Comparison of ENCODE assay signal across 10 cellular contexts in the genomic region with DNA sequence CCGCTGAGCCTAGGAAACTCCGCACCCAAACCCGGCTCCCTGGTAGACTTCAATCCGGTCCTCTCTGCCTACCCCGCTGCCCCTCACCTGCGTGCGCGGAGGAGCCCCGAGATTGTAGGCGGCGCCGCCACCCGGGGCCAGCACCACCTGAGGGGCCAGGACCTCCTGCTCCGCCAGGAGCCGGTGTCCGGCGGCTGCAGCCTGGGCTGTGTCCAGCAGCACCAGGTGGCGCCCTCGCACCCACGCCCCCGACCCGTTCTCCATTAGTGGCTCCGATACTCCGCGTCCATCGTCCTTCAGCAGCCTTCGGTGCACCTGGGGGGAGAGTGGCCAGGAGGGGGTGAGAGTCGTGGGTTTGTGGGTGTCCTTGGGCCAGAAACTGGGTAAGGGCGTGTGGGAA. TPM values are rescaled to one million over a fixed set of nuclear protein-coding genes. Genes with fewer than 3 reads are reported as not detected.
DNase-seq lines count a peak whose midpoint lies in the region; ATAC-seq and TF ChIP-seq lines count a peak whose summit lies in the region.
"Had no signal": no experiment of that assay in that cellular context is flagged by ENCODE, and none has a peak within 500 bp of the region (broad histone marks: within the 10 kb centered on the region; RNA-seq: fewer than 3 reads in every experiment).

No MANE protein-coding gene starts in this region.

- intact Hi-C loops in PC-3 (cut with micrococcal nuclease), result no loop called here

- no peak overlapping the region for H2BK5ac ChIP-seq in neuronal stem cell (ENCODE audit: low read length)

- no peaks in the 10 kb centered on the region for H3K79me1 ChIP-seq in neuronal stem cell (ENCODE audit: low read depth, low read length)

- H3K9me3 ChIP-seq in PC-3 (ENCODE audit: low read length) (no peaks in the 10 kb centered on the region), neuronal stem cell (replicated peaks in 1 of 2; ENCODE audit: control insufficient read depth in 2 of 2, insufficient read depth in 1 of 2, low read depth in 1 of 2, low read length in 2 of 2) (no peaks in the 10 kb centered on the region)
- H3K9me3 ChIP-seq: BE2C had no signal

- H3K36me3 ChIP-seq in PC-3 (ENCODE audit: low read depth, low read length) (0 out of 2 replicates have a peak, but pooled peaks cover 3% of the 10 kb centered on the region), neuronal stem cell (replicated peaks in 1 of 2; ENCODE audit: control insufficient read depth in 2 of 2, insufficient read depth in 2 of 2, low read length in 2 of 2) (peaks cover 3 to 7% of the 10 kb centered on the region in 2 donors)
- H3K36me3 ChIP-seq: BE2C had no signal

- no peak overlapping the region for H3K18ac ChIP-seq in neuronal stem cell (ENCODE audit: low read length)

- POLR2A ChIA-PET in PC-3 (lab: Charles Lee; ENCODE audit: unreplicated experiment), result no interaction called here

- H3K27me3 ChIP-seq in PC-3 (ENCODE audit: low read length), result no peaks in the 10 kb centered on the region
- H3K27me3 ChIP-seq in neuronal stem cell (ENCODE audit: control insufficient read depth in 3 of 3, insufficient read depth in 3 of 3, low read depth in 1 of 3, low read length in 3 of 3), result no peaks in the 10 kb centered on the region
- H3K27me3 ChIP-seq: BE2C had no signal

- H2BK120ac ChIP-seq in neuronal stem cell (ENCODE audit: low read depth, low read length), result no peak overlapping the region

- no peak overlapping the region for H2BK15ac ChIP-seq in neuronal stem cell (ENCODE audit: low read length)

- H2AK5ac ChIP-seq in neuronal stem cell (ENCODE audit: low read depth, low read length), result peak overlapping the region; percentile 25

- H3K4me1 ChIP-seq in PC-3 (ENCODE audit: insufficient read depth, low read length) (no peaks in the 10 kb centered on the region), neuronal stem cell (ENCODE audit: control insufficient read depth in 2 of 2, insufficient read depth in 1 of 2, low read depth in 1 of 2, low read length in 2 of 2) (no peaks in the 10 kb centered on the region)
- H3K4me1 ChIP-seq: BE2C had no signal

- H3K23ac ChIP-seq in neuronal stem cell (ENCODE audit: low read depth, low read length, poor library complexity), result no peak overlapping the region

- H3K4ac ChIP-seq in neuronal stem cell (ENCODE audit: low read length), result no peak overlapping the region

- BruUV-seq in PC-3 (replicated peaks; lab: Mats Ljungman, UMichigan), result no TSS peak

- no peak overlapping the region for H3K27ac ChIP-seq in PC-3 (ENCODE audit: low read length)
- H3K27ac ChIP-seq in neuronal stem cell (replicated peaks; ENCODE audit: low read length), result no peak overlapping the region

- CTCF ChIA-PET in PC-3 (lab: Charles Lee), result no interaction called here

- H4K8ac ChIP-seq in neuronal stem cell (ENCODE audit: low read depth, low read length), result no peak overlapping the region

- WGBS in neuronal stem cell (ENCODE audit: extremely low coverage in 2 of 2, insufficient read length in 2 of 2, insufficient replicate concordance in 1 of 2), 2 donors, result no CpG with 5 or more reads among the region's 29 CpGs

- H3K14ac ChIP-seq in neuronal stem cell (ENCODE audit: low read length), result no peak overlapping the region

- H3K79me2 ChIP-seq in PC-3 (ENCODE audit: low read length), result no peaks in the 10 kb centered on the region

- H3K9me2 ChIP-seq in PC-3 (replicated peaks; ENCODE audit: low read length), result no peaks in the 10 kb centered on the region

- H2BK12ac ChIP-seq in neuronal stem cell (ENCODE audit: low read length), result no peak overlapping the region

- H4K91ac ChIP-seq in neuronal stem cell (ENCODE audit: low read depth, low read length, poor library complexity), result no peak overlapping the region

- H4K20me1 ChIP-seq in PC-3 (ENCODE audit: low read length), result no peaks in the 10 kb centered on the region

- H3K9ac ChIP-seq in PC-3 (ENCODE audit: low read length) (no peak overlapping the region), neuronal stem cell (ENCODE audit: low read depth, low read length, poor library complexity) (no peak overlapping the region)

- H3K4me3 ChIP-seq in PC-3 (ENCODE audit: low read length) (no peak overlapping the region), fibroblast of the aortic adventitia (ENCODE audit: low read depth, low read length) (peak overlapping the region; percentile 9), neuronal stem cell (ENCODE audit: low read length in 2 of 2) (peak overlapping the region in 1 of 2 donors; percentile 40)

- TF ChIP-seq CTCF in PC-3 (conservative IDR thresholded peaks at IDR 0.05; ENCODE audit: low read depth, low read length) (peak; percentile 28; the same call in 1 of the 2 replicates), fibroblast of the aortic adventitia (IDR thresholded peaks at IDR 0.05; ENCODE audit: insufficient read depth, low read length) (no peak)

- H2AFZ ChIP-seq in PC-3 (ENCODE audit: low read length) (no peak overlapping the region), neuronal stem cell (ENCODE audit: low read length) (no peak overlapping the region)

- no peak for ATAC-seq in PC-3
- no peak for ATAC-seq in GM19452 (IDR thresholded peaks at IDR 0.05; ENCODE audit: unreplicated experiment)

- H3K4me2 ChIP-seq in PC-3 (ENCODE audit: low read length), result no peak overlapping the region
- H3K4me2 ChIP-seq in neuronal stem cell (ENCODE audit: insufficient read depth, low read length, poor library complexity, severe bottlenecking), result no peak overlapping the region

- DNase-seq in AG08396 (ENCODE audit: low spot score) (peak; percentile 25), PC-3 (no peak), fibroblast of the aortic adventitia (ENCODE audit: low read depth) (no peak), neuronal stem cell (ENCODE audit: low spot score) (no peak), DMS 273 (lab: John Stamatoyannopoulos, UW; ENCODE audit: unreplicated experiment) (no peak), HUDEP-2 (lab: John Stamatoyannopoulos, UW; ENCODE audit: unreplicated experiment in 76 of 76) (no peak)
- DNase-seq in activated CD8-positive, alpha-beta memory T cell treated with anti-CD3 and anti-CD28 coated beads, Interleukin-2, amount 50 U/mL, for 48 hours, result no peak
- DNase-seq: islet precursor cell had no signal

- H3F3A ChIP-seq in PC-3 (ENCODE audit: low read length, unreplicated experiment), result no peaks in the 10 kb centered on the region

RNA-seq across cellular contexts. Expression of gene MAN2B1, which starts 18.5 kb away (rescaled TPM):
- total RNA-seq in PC-3 (2014; rRNA removed) (62.9 and 67.5 TPM in 2 replicates), fibroblast of the aortic adventitia (ENCODE audit: low replicate concordance) (16.8 and 38.2 TPM in 2 replicates)
- polyA plus RNA-seq in neuronal stem cell (2013, experiment 1 of 2), result 48.1 TPM
- polyA plus RNA-seq in neuronal stem cell (2013, experiment 2 of 2), result 48.3 TPM

RNA-seq across cellular contexts. Expression of gene WDR83, which starts 18.5 kb away (rescaled TPM):
- total RNA-seq in PC-3 (2014; rRNA removed) (39.5 and 53.5 TPM in 2 replicates), fibroblast of the aortic adventitia (ENCODE audit: low replicate concordance) (6.8 and 15.9 TPM in 2 replicates)
- 11.5 TPM for polyA plus RNA-seq in neuronal stem cell (2013, experiment 1 of 2)
- 10.8 TPM for polyA plus RNA-seq in neuronal stem cell (2013, experiment 2 of 2)

RNA-seq across cellular contexts. Expression of gene DHPS, which starts 33.6 kb away (rescaled TPM):
- total RNA-seq in PC-3 (2014; rRNA removed) (140 and 150 TPM in 2 replicates), fibroblast of the aortic adventitia (ENCODE audit: low replicate concordance) (38.3 and 46.2 TPM in 2 replicates)
- polyA plus RNA-seq in neuronal stem cell (2013, experiment 1 of 2), result 92.1 TPM
- 91.6 TPM for polyA plus RNA-seq in neuronal stem cell (2013, experiment 2 of 2)

RNA-seq across cellular contexts. Expression of gene ZNF791, which starts 37.4 kb away (rescaled TPM):
- 15.8 and 26.3 TPM in 2 replicates for total RNA-seq in PC-3 (2014; rRNA removed)
- total RNA-seq in fibroblast of the aortic adventitia (ENCODE audit: low replicate concordance), result 15.8 and 16.1 TPM in 2 replicates
- 15.4 TPM for polyA plus RNA-seq in neuronal stem cell (2013, experiment 1 of 2)
- polyA plus RNA-seq in neuronal stem cell (2013, experiment 2 of 2), result 17.2 TPM

RNA-seq across cellular contexts. Expression of gene ZNF490, which starts 37.5 kb away (rescaled TPM):
- 6.9 and 10.7 TPM in 2 replicates for total RNA-seq in PC-3 (2014; rRNA removed)
- total RNA-seq in fibroblast of the aortic adventitia (ENCODE audit: low replicate concordance), result 7.4 and 8.7 TPM in 2 replicates
- polyA plus RNA-seq in neuronal stem cell (2013, experiment 1 of 2), result 3.3 TPM
- polyA plus RNA-seq in neuronal stem cell (2013, experiment 2 of 2), result 3.4 TPM
